27 cellular contexts compared by ENCODE assay signal in the genomic region with DNA sequence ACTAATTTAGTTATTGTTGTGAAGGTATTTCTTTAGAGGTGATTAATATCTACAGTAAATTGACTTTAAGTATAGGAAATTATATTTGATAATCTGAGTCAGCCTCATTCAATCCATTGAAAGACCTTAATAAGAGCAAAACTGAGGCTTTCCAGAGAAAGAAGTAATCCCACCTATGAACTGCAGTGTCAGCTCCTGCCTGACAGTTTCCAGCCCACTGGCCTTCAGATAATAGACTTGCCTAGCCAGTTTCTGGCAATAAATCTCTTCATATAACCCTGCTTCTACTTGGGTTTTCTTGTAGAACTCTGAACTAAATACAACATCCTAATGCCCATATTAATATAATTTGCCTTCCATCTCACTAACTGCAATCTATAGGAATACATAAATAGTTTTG.
"Had no signal": no experiment of that assay in that cellular context is flagged by ENCODE, and none has a peak within 500 bp of the region (broad histone marks: within the 10 kb centered on the region; RNA-seq: fewer than 3 reads in every experiment).

No MANE protein-coding gene starts in this region.

- ATAC-seq: activated CD8-positive, alpha-beta T cell treated with anti-CD3 and anti-CD28 coated beads for 36 hours; activated T-cell treated with anti-CD3 and anti-CD28 coated beads, Interleukin-2, amount 50 U/mL, for 72 hours; activated T-helper 17 cell treated with anti-CD3 and anti-CD28 coated beads, Interleukin-2, amount 50 U/mL, for 72 hours; body of pancreas; K562; PC-3 had no signal

- H3K27me3 ChIP-seq: body of pancreas, breast epithelium, Peyer's patch, SJSA1 had no signal

- H3K36me3 ChIP-seq: breast epithelium, Peyer's patch, SJSA1 had no signal

- H3K27ac ChIP-seq: body of pancreas, breast epithelium, Peyer's patch, SJSA1 had no signal

- H3K4me1 ChIP-seq: body of pancreas, breast epithelium, Peyer's patch, SJSA1 had no signal

- H3K4me3 ChIP-seq: body of pancreas, breast epithelium, K562, Peyer's patch, SJSA1 had no signal

- DNase-seq: activated CD4-positive, alpha-beta T cell treated with anti-CD3 and anti-CD28 coated beads, Interleukin-2, amount 10 ng/mL, durations not matched to agents 24 days and 14 days; activated CD4-positive, alpha-beta T cell treated with anti-CD3 and anti-CD28 coated beads, Interleukin-2, amount 50 U/mL, for 4 hours; activated CD8-positive, alpha-beta T cell treated with anti-CD3 and anti-CD28 coated beads for 36 hours; activated effector memory CD4-positive, alpha-beta T cell treated with anti-CD3 and anti-CD28 coated beads, Interleukin-2, amount 50 U/mL, for 16 hours; activated naive CD4-positive, alpha-beta T cell treated with Interleukin-2 at 50 U/mL for 16 hours; activated naive CD8-positive, alpha-beta T cell treated with anti-CD3 and anti-CD28 coated beads, Interleukin-2, amount 10 ng/mL, durations not matched to agents 7 days and 5 days; activated T-cell treated with anti-CD3 and anti-CD28 coated beads, Interleukin-2, amount 50 U/mL, for 1 hour; activated T-cell treated with anti-CD3 and anti-CD28 coated beads, Interleukin-2, amount 50 U/mL, for 72 hours; body of pancreas; IMR-90; NCI-H1105; NCI-H1694; NCI-H2171 treated with DMSO at 0.1 percent for 48 hours; NCI-H2227 treated with DMSO at 0.1 percent for 48 hours; NCI-H446; NCI-H510A treated with DMSO at 0.1 percent for 48 hours; NCI-H526 treated with DMSO at 0.1 percent for 48 hours; NK-92 treated with Interleukin-12 subunit alpha and Interleukin-12 subunit beta, amount 100 ng/mL, for 24 hours; PC-3; Peyer's patch; RPMI8226; SHP77 treated with DMSO at 0.1 percent for 48 hours; T1000 had no signal

- H3K9me3 ChIP-seq: body of pancreas, breast epithelium, Peyer's patch, SJSA1 had no signal
